ENCODE assay signal across 8 cellular contexts in the genomic region with DNA sequence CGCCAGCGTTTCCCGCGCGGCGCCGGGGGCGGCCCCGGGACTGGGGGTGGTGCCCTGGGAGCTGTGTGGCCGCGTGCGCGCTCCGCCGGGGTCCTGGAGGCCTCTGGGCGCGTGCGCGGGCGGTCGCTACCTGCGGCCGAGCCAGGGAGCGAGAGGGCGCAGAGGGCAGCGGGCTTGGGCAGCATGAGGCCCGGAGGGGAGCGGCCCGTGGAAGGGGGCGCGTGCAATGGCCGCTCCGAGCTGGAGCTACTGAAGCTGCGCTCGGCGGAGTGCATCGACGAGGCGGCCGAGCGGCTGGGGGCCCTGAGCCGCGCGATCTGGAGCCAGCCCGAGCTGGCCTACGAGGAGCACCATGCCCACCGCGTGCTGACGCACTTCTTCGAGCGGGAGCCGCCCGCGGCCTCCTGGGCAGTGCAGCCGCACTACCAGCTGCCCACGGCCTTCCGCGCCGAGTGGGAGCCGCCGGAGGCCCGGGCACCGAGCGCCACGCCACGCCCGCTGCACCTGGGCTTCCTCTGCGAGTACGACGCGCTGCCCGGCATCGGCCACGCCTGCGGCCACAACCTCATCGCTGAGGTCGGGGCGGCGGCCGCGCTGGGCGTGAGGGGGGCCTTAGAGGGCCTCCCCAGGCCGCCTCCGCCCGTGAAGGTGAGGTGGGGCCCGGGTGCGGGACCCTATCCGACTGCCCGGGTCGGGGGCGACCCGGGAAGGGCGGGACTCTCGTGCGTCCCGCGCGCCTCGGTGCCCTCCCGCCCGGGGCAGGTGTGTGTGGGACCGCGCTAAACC. TPM values are rescaled to one million over a fixed set of nuclear protein-coding genes. Genes with fewer than 3 reads are reported as not detected.
A peak's percentile ranks its signal among the peaks of the same experiment; 100 is the strongest.
DNase-seq lines count a peak whose midpoint lies in the region; ATAC-seq, FAIRE-seq and TF ChIP-seq lines count a peak whose summit lies in the region.

A gene with protein sequence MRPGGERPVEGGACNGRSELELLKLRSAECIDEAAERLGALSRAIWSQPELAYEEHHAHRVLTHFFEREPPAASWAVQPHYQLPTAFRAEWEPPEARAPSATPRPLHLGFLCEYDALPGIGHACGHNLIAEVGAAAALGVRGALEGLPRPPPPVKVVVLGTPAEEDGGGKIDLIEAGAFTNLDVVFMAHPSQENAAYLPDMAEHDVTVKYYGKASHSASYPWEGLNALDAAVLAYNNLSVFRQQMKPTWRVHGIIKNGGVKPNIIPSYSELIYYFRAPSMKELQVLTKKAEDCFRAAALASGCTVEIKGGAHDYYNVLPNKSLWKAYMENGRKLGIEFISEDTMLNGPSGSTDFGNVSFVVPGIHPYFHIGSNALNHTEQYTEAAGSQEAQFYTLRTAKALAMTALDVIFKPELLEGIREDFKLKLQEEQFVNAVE (plus strand): TSS at position 94 of the 786 bp plus-strand sequence. CDS start 90 bp downstream, at position 184.

- peaks cover 17% of the 10 kb centered on the region for H3K79me2 ChIP-seq in mammary epithelial cell (ENCODE audit: insufficient read depth, low read length)
- H3K79me2 ChIP-seq in keratinocyte (ENCODE audit: control insufficient read depth, insufficient read depth, low read length): peaks cover 3% of the 10 kb centered on the region

- H3K4me2 ChIP-seq in mammary epithelial cell (ENCODE audit: insufficient read depth, low read depth, low read length) (peak within 1 kb of the TSS; percentile 94), keratinocyte (ENCODE audit: control insufficient read depth, extremely low read depth, insufficient read depth, low read depth, low read length) (peak within 1 kb of the TSS; percentile 58)

- in situ Hi-C loops in mammary epithelial cell (cut with MboI; ENCODE audit: low sequenced_read_pairs in 2 of 2): no loop called here

- peak; percentile 79 for ATAC-seq in HG02642 (IDR thresholded peaks at IDR 0.05; ENCODE audit: poor library complexity, unreplicated experiment)

- H3K4me3 ChIP-seq in WERI-Rb-1 (ENCODE audit: low read depth, low read length) (peak within 1 kb of the TSS; percentile 72), mammary epithelial cell (replicated peaks in 1 of 3; ENCODE audit: insufficient read depth in 1 of 3, low read depth in 2 of 3, low read length in 3 of 3) (peak within 1 kb of the TSS; percentile 59 to 70 (median 68)), keratinocyte (ENCODE audit: control insufficient read depth in 2 of 3, extremely low read depth in 1 of 3, insufficient read depth in 2 of 3, low read depth in 1 of 3, low read length in 3 of 3) (peak within 1 kb of the TSS; percentile 50 to 87 (median 75))

- 1% methylated on average over 35 of the region's 103 CpGs for WGBS in mammary epithelial cell (ENCODE audit: low coverage, missing lambda C conversion rate)

- no peaks in the 10 kb centered on the region for H3K9me1 ChIP-seq in keratinocyte (ENCODE audit: control insufficient read depth, extremely low read depth, insufficient read depth, low read length)

- CTCF ChIA-PET in mammary epithelial cell (lab: Charles Lee; ENCODE audit: low non-redundant PET): interaction anchor here (0.6 kb wide), 1 partner anchor 96 kb away, joined by 5 read pairs; no protein-coding TSS in a partner anchor

- DNase-seq in NCI-H1694 (lab: John Stamatoyannopoulos, UW) (peak; percentile 15), NCI-H1694 treated with DMSO at 0.1 percent for 48 hours (lab: John Stamatoyannopoulos, UW) (no peak), NCI-H128 (lab: John Stamatoyannopoulos, UW; ENCODE audit: unreplicated experiment) (peak; percentile 58), WERI-Rb-1 (peak; percentile 86), mammary epithelial cell (peak; percentile 68), keratinocyte (ENCODE audit: low read depth, low spot score) (no peak)
- peak; percentile 50 to 51 for DNase-seq in stimulated activated CD4-positive, alpha-beta T cell treated with anti-CD3 and anti-CD28 coated beads, Interleukin-15, amount 100 ng/mL, for 48 hours (ENCODE audit: low read depth in 2 of 2)

- no peaks in the 10 kb centered on the region for H4K20me1 ChIP-seq in mammary epithelial cell (ENCODE audit: insufficient read depth, low read length)
- H4K20me1 ChIP-seq in keratinocyte (ENCODE audit: control insufficient read depth, extremely low read depth, insufficient read depth, low read length): no peaks in the 10 kb centered on the region

- H3K36me3 ChIP-seq in WERI-Rb-1 (peaks cover 10% of the 10 kb centered on the region), mammary epithelial cell (ENCODE audit: insufficient read depth, low read length) (peaks cover 2% of the 10 kb centered on the region), keratinocyte (ENCODE audit: control insufficient read depth in 2 of 2, extremely low read depth in 1 of 2, insufficient read depth in 2 of 2, low read length in 2 of 2) (no peaks in the 10 kb centered on the region)

- H2AFZ ChIP-seq in mammary epithelial cell (ENCODE audit: low read depth, low read length) (peak within 1 kb of the TSS; percentile 97), keratinocyte (ENCODE audit: control insufficient read depth, low read length) (peak within 1 kb of the TSS; percentile 88)

- peak within 1 kb of the TSS; percentile 77 for H3K27ac ChIP-seq in WERI-Rb-1
- peak within 1 kb of the TSS; percentile 77 for H3K27ac ChIP-seq in mammary epithelial cell (ENCODE audit: insufficient read depth, low read depth, low read length)
- peak within 1 kb of the TSS; percentile 75 for H3K27ac ChIP-seq in keratinocyte (ENCODE audit: control insufficient read depth, insufficient read depth, low read length)

- H3K9ac ChIP-seq in mammary epithelial cell (ENCODE audit: insufficient read depth, low read length) (peak within 1 kb of the TSS; percentile 77), keratinocyte (ENCODE audit: control insufficient read depth, extremely low read depth, insufficient read depth, low read length) (peak within 1 kb of the TSS; percentile 82)

- H3K27me3 ChIP-seq in WERI-Rb-1 (ENCODE audit: insufficient read depth, low read depth, severe bottlenecking) (no peaks in the 10 kb centered on the region), mammary epithelial cell (ENCODE audit: insufficient read depth, low read length) (no peaks in the 10 kb centered on the region), keratinocyte (ENCODE audit: control insufficient read depth, extremely low read depth, insufficient read depth, low read length) (no peaks in the 10 kb centered on the region)

- dilution Hi-C loops in mammary epithelial cell (cut with HindIII; ENCODE audit: low sequenced_read_pairs) (no loop called here), keratinocyte (cut with MboI; ENCODE audit: extremely low pct_ligation_motif_present, low sequenced_read_pairs) (no loop called here)

- no peak for TF ChIP-seq CTCF in WERI-Rb-1 (IDR thresholded peaks at IDR 0.05; ENCODE audit: low read depth, low read length)
- no peak for TF ChIP-seq CTCF in mammary epithelial cell (conservative IDR thresholded peaks at IDR 0.05 in 1 of 2, IDR thresholded peaks at IDR 0.05 in 1 of 2; ENCODE audit: extremely low read depth in 1 of 2, insufficient read depth in 1 of 2, low read depth in 1 of 2, low read length in 2 of 2)
- TF ChIP-seq CTCF in keratinocyte (optimal IDR thresholded peaks at IDR 0.05 in 1 of 3, IDR thresholded peaks at IDR 0.05 in 1 of 3, conservative IDR thresholded peaks at IDR 0.05 in 1 of 3; ENCODE audit: extremely low read depth in 1 of 3, insufficient read depth in 2 of 3, low read length in 3 of 3): no peak

- no peaks in the 10 kb centered on the region for H3K9me3 ChIP-seq in WERI-Rb-1 (ENCODE audit: severe bottlenecking)
- no peaks in the 10 kb centered on the region for H3K9me3 ChIP-seq in mammary epithelial cell (replicated peaks; ENCODE audit: insufficient read depth, low read length)
- no peaks in the 10 kb centered on the region for H3K9me3 ChIP-seq in keratinocyte (ENCODE audit: control insufficient read depth, low read depth, low read length)

- FAIRE-seq in keratinocyte (lab: Jason Lieb, UNC): no peak

- no TSS peak for BruUV-seq in mammary epithelial cell (replicated peaks; lab: Mats Ljungman, UMichigan)

- H3K4me1 ChIP-seq in mammary epithelial cell (ENCODE audit: insufficient read depth, low read length): peaks cover 4% of the 10 kb centered on the region
- no peaks in the 10 kb centered on the region for H3K4me1 ChIP-seq in keratinocyte (ENCODE audit: control insufficient read depth, extremely low read depth, insufficient read depth, low read length)

- intact Hi-C loops in mammary epithelial cell (cut with micrococcal nuclease): loop anchor here (2.0 to 5.0 kb wide), 2 partner anchors 111 to 151 kb away; no protein-coding TSS in a partner anchor

RNA-seq across cellular contexts. Expression of the gene that starts here (rescaled TPM):
- total RNA-seq in mammary epithelial cell: 10 to 100 TPM in 1 of 2 donors, 1 to 10 TPM in 1; 9.1 to 10.3 TPM
- polyA plus RNA-seq in mammary epithelial cell: 4.6 TPM
- polyA minus RNA-seq in mammary epithelial cell: 6.4 TPM
- polyA plus RNA-seq in keratinocyte: 2.7 to 7.9 TPM (median 5.6 TPM) in 3 replicates
- 3.7 TPM for polyA plus RNA-seq in keratinocyte (2011; ENCODE audit: low read depth)
- polyA plus RNA-seq in keratinocyte (2011; cell fraction: cytosol; rRNA removed): 2.4 and 5.0 TPM in 2 replicates
- polyA plus RNA-seq in keratinocyte (2011; cell fraction: nucleus; rRNA removed): 3.0 and 4.0 TPM in 2 replicates
- polyA plus RNA-seq in keratinocyte (2012; ENCODE audit: low replicate concordance): 2.4 and 5.2 TPM in 2 replicates
- 1.4 to 4.5 TPM (median 3.9 TPM) in 3 replicates for polyA minus RNA-seq in keratinocyte
- polyA minus RNA-seq in keratinocyte (2011; cell fraction: cytosol; rRNA and poly(A)+ RNA removed): 3.5 TPM
- 2.6 and 3.3 TPM in 2 replicates for polyA minus RNA-seq in keratinocyte (2011; cell fraction: nucleus; rRNA and poly(A)+ RNA removed)

Comparison
In these comparisons a context has a peak if more than half of its experiments do, and no peak if none do; other contexts are left out.
1. DNase-seq: peak in NCI-H1694 (single experiment), NCI-H128 (single experiment), WERI-Rb-1 (single experiment), mammary epithelial cell (single experiment) and stimulated activated CD4-positive, alpha-beta T cell treated with anti-CD3 and anti-CD28 coated beads, Interleukin-15, amount 100 ng/mL, for 48 hours (2 of 2); none in NCI-H1694 treated with DMSO at 0.1 percent for 48 hours (single experiment) and keratinocyte (single experiment).
2. Peak in every context shown above with its lines, with median percentiles within 50 percentile points of each other: H3K27ac ChIP-seq and H3K4me3 ChIP-seq.